15 cellular contexts compared by ENCODE assay signal in genomic region chr12:117045175-117045997, GRCh38. TPM values are rescaled to one million over a fixed set of nuclear protein-coding genes. Genes with fewer than 3 reads are reported as not detected.
DNase-seq lines count a peak whose midpoint lies in the region; ATAC-seq and TF ChIP-seq lines count a peak whose summit lies in the region.
"Had no signal": no experiment of that assay in that cellular context is flagged by ENCODE, and none has a peak within 500 bp of the region (broad histone marks: within the 10 kb centered on the region; RNA-seq: fewer than 3 reads in every experiment).

No MANE protein-coding gene starts in this region.

- H3K4me3 Mint-ChIP-seq in stimulated activated memory B cell treated with anti-CD40 and anti-IgM and Interleukin-4, amounts not matched to agents 10 μg/mL and 1 μg/mL and 100 μg/mL, for 72 hours, result no peak overlapping the region
- H3K4me3 Mint-ChIP-seq: activated T-cell treated with anti-CD3 and anti-CD28 coated beads, Interleukin-2, amount 50 U/mL, for 24 hours; stimulated activated naive CD8-positive, alpha-beta T cell treated with anti-CD3 and anti-CD28 coated beads, Interleukin-15, Interleukin-2, amounts not matched to agents 100 ng/mL and 50 ng/mL, for 24 hours; T-helper 1 cell treated with Interleukin-12 subunit alpha and Interleukin-12 subunit beta and Interleukin-4 antibody, amounts not matched to agents 30 μg/mL and 1 μg/mL, for 36 hours had no signal

- no peak for TF ChIP-seq POLR2A in sigmoid colon (IDR thresholded peaks at IDR 0.05)

- peak; percentile 63 for DNase-seq in NCI-H82 (lab: John Stamatoyannopoulos, UW)
- DNase-seq in NCI-H82 treated with DMSO at 0.1 percent for 48 hours (lab: John Stamatoyannopoulos, UW; ENCODE audit: unreplicated experiment), result no peak
- DNase-seq in NCI-H748 (lab: John Stamatoyannopoulos, UW; ENCODE audit: unreplicated experiment), result peak; percentile 81
- DNase-seq in head of caudate nucleus, result peak; percentile 47 to 91 (median 72)
- no peak for DNase-seq in T1000 (lab: John Stamatoyannopoulos, UW)
- DNase-seq in sigmoid colon, result no peak
- DNase-seq: ACHN; activated T-cell treated with anti-CD3 and anti-CD28 coated beads, Interleukin-2, amount 50 U/mL, for 24 hours; lower lobe of right lung; NCI-H2029 treated with DMSO at 0.1 percent for 48 hours; stimulated activated CD4-positive, alpha-beta T cell treated with anti-CD3 and anti-CD28 coated beads, Interleukin-12 subunit alpha, Interleukin-12 subunit beta, amount 100 ng/mL, for 4 hours had no signal

- H3K4me3 ChIP-seq in sigmoid colon, result no peak overlapping the region
- H3K4me3 ChIP-seq: lower lobe of right lung had no signal

- no peaks in the 10 kb centered on the region for H3K9me3 ChIP-seq in sigmoid colon
- H3K9me3 ChIP-seq: lower lobe of right lung had no signal

- H3K27me3 ChIP-seq in sigmoid colon, result no peaks in the 10 kb centered on the region

- H3K9me3 Mint-ChIP-seq in stimulated activated memory B cell treated with anti-CD40 and anti-IgM and Interleukin-4, amounts not matched to agents 10 μg/mL and 1 μg/mL and 100 μg/mL, for 72 hours, result no peaks in the 10 kb centered on the region
- H3K9me3 Mint-ChIP-seq: activated T-cell treated with anti-CD3 and anti-CD28 coated beads, Interleukin-2, amount 50 U/mL, for 24 hours; stimulated activated naive CD8-positive, alpha-beta T cell treated with anti-CD3 and anti-CD28 coated beads, Interleukin-15, Interleukin-2, amounts not matched to agents 100 ng/mL and 50 ng/mL, for 24 hours; T-helper 1 cell treated with Interleukin-12 subunit alpha and Interleukin-12 subunit beta and Interleukin-4 antibody, amounts not matched to agents 30 μg/mL and 1 μg/mL, for 36 hours had no signal

- no peaks in the 10 kb centered on the region for H3K36me3 ChIP-seq in sigmoid colon
- H3K36me3 ChIP-seq: lower lobe of right lung had no signal

- intact Hi-C loops in head of caudate nucleus (cut with DNase I) (no loop called here), sigmoid colon (cut with DNase I) (no loop called here)

- no peak overlapping the region for H3K27ac ChIP-seq in sigmoid colon
- H3K27ac ChIP-seq: lower lobe of right lung had no signal

- H3K27me3 Mint-ChIP-seq in stimulated activated memory B cell treated with anti-CD40 and anti-IgM and Interleukin-4, amounts not matched to agents 10 μg/mL and 1 μg/mL and 100 μg/mL, for 72 hours, result peaks cover 9% of the 10 kb centered on the region
- H3K27me3 Mint-ChIP-seq: activated T-cell treated with anti-CD3 and anti-CD28 coated beads, Interleukin-2, amount 50 U/mL, for 24 hours; stimulated activated naive CD8-positive, alpha-beta T cell treated with anti-CD3 and anti-CD28 coated beads, Interleukin-15, Interleukin-2, amounts not matched to agents 100 ng/mL and 50 ng/mL, for 24 hours had no signal

- peak; percentile 37 for ATAC-seq in stimulated activated memory B cell treated with anti-CD40 and anti-IgM and Interleukin-4, amounts not matched to agents 10 μg/mL and 1 μg/mL and 100 μg/mL, for 72 hours
- no peak for ATAC-seq in GM21515 (IDR thresholded peaks at IDR 0.05; ENCODE audit: unreplicated experiment)

- WGBS in sigmoid colon, 2 donors, result 40% methylated on average over 23 of the region's 23 CpGs

- no peak for TF ChIP-seq EP300 in sigmoid colon (IDR thresholded peaks at IDR 0.05)

- peaks cover 18% of the 10 kb centered on the region for H3K4me1 Mint-ChIP-seq in stimulated activated memory B cell treated with anti-CD40 and anti-IgM and Interleukin-4, amounts not matched to agents 10 μg/mL and 1 μg/mL and 100 μg/mL, for 72 hours

- H3K36me3 Mint-ChIP-seq in stimulated activated memory B cell treated with anti-CD40 and anti-IgM and Interleukin-4, amounts not matched to agents 10 μg/mL and 1 μg/mL and 100 μg/mL, for 72 hours, result peaks cover 18% of the 10 kb centered on the region

- no peak for TF ChIP-seq CTCF in sigmoid colon (IDR thresholded peaks at IDR 0.05)

- H3K27ac Mint-ChIP-seq in stimulated activated memory B cell treated with anti-CD40 and anti-IgM and Interleukin-4, amounts not matched to agents 10 μg/mL and 1 μg/mL and 100 μg/mL, for 72 hours, result peak overlapping the region; percentile 42
- H3K27ac Mint-ChIP-seq: activated T-cell treated with anti-CD3 and anti-CD28 coated beads, Interleukin-2, amount 50 U/mL, for 24 hours; stimulated activated naive CD8-positive, alpha-beta T cell treated with anti-CD3 and anti-CD28 coated beads, Interleukin-15, Interleukin-2, amounts not matched to agents 100 ng/mL and 50 ng/mL, for 24 hours; T-helper 1 cell treated with Interleukin-12 subunit alpha and Interleukin-12 subunit beta and Interleukin-4 antibody, amounts not matched to agents 30 μg/mL and 1 μg/mL, for 36 hours had no signal

- H3K4me1 ChIP-seq in sigmoid colon, result peaks cover 0 to 9% (median 7%) of the 10 kb centered on the region in 4 donors

RNA-seq across cellular contexts. Expression of gene TESC, which starts 53.8 kb away (rescaled TPM):
- 1 to 10 TPM in 3 of 4 donors, under 1 TPM in 1; 0.81 to 7.8 (median 3.5) TPM for total RNA-seq in sigmoid colon
- polyA plus RNA-seq in sigmoid colon, result 1 to 10 TPM in 2 of 3 donors, under 1 TPM in 1; 0.92 to 6.7 (median 4.8) TPM

Comparison
In these comparisons a context has a peak if more than half of its experiments do, and no peak if none do; other contexts are left out.
1. DNase-seq: peak in NCI-H82 (single experiment), NCI-H748 (single experiment) and head of caudate nucleus (42 of 42); none in NCI-H82 treated with DMSO at 0.1 percent for 48 hours (single experiment), T1000 (single experiment) and sigmoid colon (single experiment).